In the genomic region with DNA sequence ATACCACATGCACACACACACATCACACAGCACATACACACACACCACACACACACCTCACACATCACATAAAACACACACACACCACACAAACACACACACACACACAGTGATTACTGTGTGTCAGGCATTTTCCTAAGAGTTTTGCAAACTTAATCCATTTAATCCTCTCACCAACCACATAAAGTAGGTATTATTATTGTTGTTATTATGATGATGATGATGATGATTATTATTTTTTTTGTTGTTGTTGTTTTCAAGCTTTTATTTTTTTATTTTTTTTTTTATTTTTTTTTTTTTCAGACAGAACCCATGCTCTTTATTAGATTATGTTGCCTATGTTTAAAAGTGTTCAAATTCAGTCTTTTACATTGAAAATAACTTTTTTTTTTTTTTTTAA, we compare ENCODE assay signal across 20 cellular contexts. TPM values are rescaled to one million over a fixed set of nuclear protein-coding genes. Genes with fewer than 3 reads are reported as not detected.
DNase-seq lines count a peak whose midpoint lies in the region; ATAC-seq and TF ChIP-seq lines count a peak whose summit lies in the region.
"Had no signal": no experiment of that assay in that cellular context is flagged by ENCODE, and none has a peak within 500 bp of the region (broad histone marks: within the 10 kb centered on the region; RNA-seq: fewer than 3 reads in every experiment).

No MANE protein-coding gene starts in this region.

- CTCF ChIA-PET in SK-N-SH (lab: Yijun Ruan, JAX): interaction anchor here (3.8 kb wide), 1 partner anchor 30 kb away, joined by 17 read pairs; no protein-coding TSS in a partner anchor
- CTCF ChIA-PET in CD8-positive, alpha-beta T cell (lab: Charles Lee): no interaction called here

- TF ChIP-seq RAD21 in SK-N-SH (IDR thresholded peaks at IDR 0.05; ENCODE audit: low read length): no peak

- POLR2A ChIA-PET in SK-N-SH (lab: Yijun Ruan, JAX): no interaction called here
- POLR2A ChIA-PET in CD8-positive, alpha-beta T cell (lab: Charles Lee): no interaction called here

- H3K9me3 Mint-ChIP-seq in CD8-positive, alpha-beta T cell: no peaks in the 10 kb centered on the region
- peaks cover 4% of the 10 kb centered on the region in 2 donors for H3K9me3 Mint-ChIP-seq in activated naive CD4-positive, alpha-beta T cell treated with anti-CD3 and anti-CD28 coated beads, Interleukin-2, amount 50 U/mL, for 72 hours
- H3K9me3 Mint-ChIP-seq in naive B cell: no peaks in the 10 kb centered on the region
- H3K9me3 Mint-ChIP-seq: endodermal cell, type B pancreatic cell had no signal

- H3K36me3 ChIP-seq in SK-N-SH (replicated peaks in 1 of 2; ENCODE audit: control insufficient read depth in 1 of 2, insufficient read depth in 2 of 2, low read length in 1 of 2) (peaks cover 8 to 19% of the 10 kb centered on the region in 2 experiments), suprapubic skin (peaks cover 56% of the 10 kb centered on the region)
- H3K36me3 ChIP-seq in CD8-positive, alpha-beta T cell (ENCODE audit: insufficient read depth, low read length): peaks cover 56% of the 10 kb centered on the region

- H3K27ac ChIP-seq in SK-N-SH (ENCODE audit: low read depth in 2 of 2, low read length in 1 of 2) (peak overlapping the region in 1 of 2 experiments; percentile 0; a peak in 1 of 4 replicates), suprapubic skin (no peak overlapping the region)
- no peak overlapping the region for H3K27ac ChIP-seq in CD8-positive, alpha-beta T cell (ENCODE audit: low read depth, low read length)
- H3K27ac ChIP-seq: 22Rv1, C4-2B had no signal

- H3K27ac Mint-ChIP-seq in CD8-positive, alpha-beta T cell: peak overlapping the region; percentile 62
- H3K27ac Mint-ChIP-seq in activated naive CD4-positive, alpha-beta T cell treated with anti-CD3 and anti-CD28 coated beads, Interleukin-2, amount 50 U/mL, for 72 hours: peak overlapping the region; percentile 58 to 98
- peak overlapping the region; percentile 74 to 98 (median 94) for H3K27ac Mint-ChIP-seq in naive B cell
- H3K27ac Mint-ChIP-seq: endodermal cell, type B pancreatic cell had no signal

- no peaks in the 10 kb centered on the region for H3K27me3 ChIP-seq in SK-N-SH (ENCODE audit: insufficient read depth)
- H3K27me3 ChIP-seq in CD8-positive, alpha-beta T cell (ENCODE audit: insufficient read depth, low read length): no peaks in the 10 kb centered on the region
- H3K27me3 ChIP-seq in suprapubic skin: no peaks in the 10 kb centered on the region

- peak overlapping the region; percentile 27 for H3K4me3 Mint-ChIP-seq in CD8-positive, alpha-beta T cell
- peak overlapping the region in 4 of 8 donors; percentile 56 to 66 (median 61) for H3K4me3 Mint-ChIP-seq in naive B cell
- H3K4me3 Mint-ChIP-seq: endodermal cell, type B pancreatic cell had no signal

- no peak overlapping the region for H3K9ac ChIP-seq in SK-N-SH

- peak overlapping the region; percentile 50; the same call in 1 of the 2 replicates for H3K4me2 ChIP-seq in SK-N-SH

- peaks cover 39% of the 10 kb centered on the region for H3K4me1 Mint-ChIP-seq in CD8-positive, alpha-beta T cell (ENCODE audit: low read depth)
- H3K4me1 Mint-ChIP-seq in naive B cell: peaks cover 47 to 57% (median 51%) of the 10 kb centered on the region in 3 donors
- H3K4me1 Mint-ChIP-seq: endodermal cell had no signal

- H3K4me1 ChIP-seq in SK-N-SH (ENCODE audit: control insufficient read depth in 1 of 2, insufficient read depth in 2 of 2, low read depth in 1 of 2, low read length in 1 of 2) (peaks cover 56 to 63% of the 10 kb centered on the region in 2 experiments), suprapubic skin (peaks cover 31% of the 10 kb centered on the region)
- H3K4me1 ChIP-seq in CD8-positive, alpha-beta T cell (ENCODE audit: insufficient read depth, low read length): peaks cover 35% of the 10 kb centered on the region

- H3F3A ChIP-seq in SK-N-SH (replicated peaks; ENCODE audit: insufficient read depth): peaks cover 32% of the 10 kb centered on the region

- TF ChIP-seq POLR2A in suprapubic skin (IDR thresholded peaks at IDR 0.05): no peak

- peaks cover 21% of the 10 kb centered on the region for H3K79me2 ChIP-seq in SK-N-SH (ENCODE audit: insufficient read depth)

- H3K27me3 Mint-ChIP-seq in CD8-positive, alpha-beta T cell (ENCODE audit: low read depth): no peaks in the 10 kb centered on the region
- no peaks in the 10 kb centered on the region for H3K27me3 Mint-ChIP-seq in naive B cell
- H3K27me3 Mint-ChIP-seq: type B pancreatic cell had no signal

- intact Hi-C loops in CD8-positive, alpha-beta T cell (cut with DNase I, micrococcal nuclease): loop anchor here in 1 of 2 experiments (1.0 kb wide), 1 partner anchor 32 kb away; a partner anchor contains a TSS

- no peak overlapping the region for H3K4me3 ChIP-seq in SK-N-SH (ENCODE audit: low read depth in 2 of 2, low read length in 1 of 2)
- H3K4me3 ChIP-seq in CD8-positive, alpha-beta T cell (ENCODE audit: low read depth, low read length): no peak overlapping the region
- H3K4me3 ChIP-seq in suprapubic skin: no peak overlapping the region

- TF ChIP-seq EP300 in SK-N-SH (IDR thresholded peaks at IDR 0.05; ENCODE audit: borderline replicate concordance in 1 of 2, low read depth in 1 of 2, low read length in 1 of 2): no peak
- TF ChIP-seq EP300 in suprapubic skin (IDR thresholded peaks at IDR 0.05): no peak

- DNase-seq in SK-N-SH: no peak
- no peak for DNase-seq in CD8-positive, alpha-beta T cell
- no peak for DNase-seq in activated naive CD4-positive, alpha-beta T cell treated with anti-CD3 and anti-CD28 coated beads, Interleukin-2, amount 50 U/mL, for 72 hours (ENCODE audit: low spot score in 2 of 2)
- DNase-seq in naive B cell: no peak
- no peak for DNase-seq in NCI-H82 (lab: John Stamatoyannopoulos, UW)
- no peak for DNase-seq in suprapubic skin (ENCODE audit: low spot score in 2 of 2)
- DNase-seq in T-helper 9 cell: no peak
- DNase-seq: central memory CD4-positive, alpha-beta T cell; DND-41; endodermal cell; HCEC 1CT; NCI-H187 treated with DMSO at 0.1 percent for 48 hours; SHP77; small intestine; stimulated activated CD4-positive, alpha-beta T cell treated with anti-CD3 and anti-CD28 coated beads, Interleukin-4, amount 100 ng/mL, for 4 hours had no signal

- H3K36me3 Mint-ChIP-seq in CD8-positive, alpha-beta T cell: peaks cover 80% of the 10 kb centered on the region
- H3K36me3 Mint-ChIP-seq in activated naive CD4-positive, alpha-beta T cell treated with anti-CD3 and anti-CD28 coated beads, Interleukin-2, amount 50 U/mL, for 72 hours: peaks cover 16 to 20% of the 10 kb centered on the region in 2 donors
- H3K36me3 Mint-ChIP-seq in naive B cell: peaks cover 8 to 10% of the 10 kb centered on the region in 2 donors
- H3K36me3 Mint-ChIP-seq: type B pancreatic cell had no signal

- no peak overlapping the region for H2AFZ ChIP-seq in SK-N-SH (ENCODE audit: low read depth)

- ATAC-seq in SK-N-SH treated with all-trans-retinoic acid at 6 μM for 48 hours (no peak), naive B cell (ENCODE audit: low read depth in 2 of 2) (no peak)
- ATAC-seq in CD8-positive, alpha-beta T cell: no peak
- ATAC-seq in activated naive CD4-positive, alpha-beta T cell treated with anti-CD3 and anti-CD28 coated beads, Interleukin-2, amount 50 U/mL, for 72 hours: no peak
- ATAC-seq: left lobe of liver had no signal

- H3K9me3 ChIP-seq in SK-N-SH (no peaks in the 10 kb centered on the region), suprapubic skin (no peaks in the 10 kb centered on the region)
- H3K9me3 ChIP-seq in CD8-positive, alpha-beta T cell (ENCODE audit: low read length): no peaks in the 10 kb centered on the region

- H3K9me2 ChIP-seq in SK-N-SH: no peaks in the 10 kb centered on the region

- TF ChIP-seq CTCF in SK-N-SH (IDR thresholded peaks at IDR 0.05) (no peak), suprapubic skin (IDR thresholded peaks at IDR 0.05) (no peak)
- no peak for TF ChIP-seq CTCF in CD8-positive, alpha-beta T cell (IDR thresholded peaks at IDR 0.05)

- H4K20me1 ChIP-seq in SK-N-SH (ENCODE audit: insufficient read depth): peaks cover 6% of the 10 kb centered on the region; the same call in 1 of the 2 replicates

TF ChIP-seq in SK-N-SH, 30 proteins besides CTCF, POLR2A, EP300 and RAD21 (continues in another document):
- no peak for TF ChIP-seq MEF2A (IDR thresholded peaks at IDR 0.05; ENCODE audit: borderline replicate concordance, low read depth)
- no peak for TF ChIP-seq MXI1 (IDR thresholded peaks at IDR 0.05; ENCODE audit: low read depth, low read length)
- TF ChIP-seq SMC3 (IDR thresholded peaks at IDR 0.05; ENCODE audit: low read depth, low read length): no peak
- TF ChIP-seq, protein P1, sequence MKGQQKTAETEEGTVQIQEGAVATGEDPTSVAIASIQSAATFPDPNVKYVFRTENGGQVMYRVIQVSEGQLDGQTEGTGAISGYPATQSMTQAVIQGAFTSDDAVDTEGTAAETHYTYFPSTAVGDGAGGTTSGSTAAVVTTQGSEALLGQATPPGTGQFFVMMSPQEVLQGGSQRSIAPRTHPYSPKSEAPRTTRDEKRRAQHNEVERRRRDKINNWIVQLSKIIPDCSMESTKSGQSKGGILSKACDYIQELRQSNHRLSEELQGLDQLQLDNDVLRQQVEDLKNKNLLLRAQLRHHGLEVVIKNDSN (IDR thresholded peaks at IDR 0.05; ENCODE audit: borderline replicate concordance, low read depth): no peak
- TF ChIP-seq CHD2 (IDR thresholded peaks at IDR 0.05; ENCODE audit: low read length, partially characterized antibody): no peak

TF ChIP-seq in SK-N-SH treated with all-trans-retinoic acid at 6 μM for 48 hours, 23 proteins besides CTCF, POLR2A, EP300 and RAD21 (continues in another document):
- no peak for TF ChIP-seq ZFP3 (CRISPR knock-in tag; IDR thresholded peaks at IDR 0.05)

RNA-seq across cellular contexts. Expression of a gene that starts 31.5 kb away (rescaled TPM):
- polyA plus RNA-seq in SK-N-SH (2012; rRNA removed): 25.7 and 26.5 TPM in 2 replicates
- polyA plus RNA-seq in SK-N-SH (2012; cell fraction: cytosol; rRNA removed): 10.2 and 17.2 TPM in 2 replicates
- polyA plus RNA-seq in SK-N-SH (2012; cell fraction: nucleus; rRNA removed): 27.7 and 28.0 TPM in 2 replicates
- total RNA-seq in CD8-positive, alpha-beta T cell: 100 to 1,000 TPM; 126 to 133 TPM
- 10 to 100 TPM; 73.4 to 80.8 TPM for total RNA-seq in activated naive CD4-positive, alpha-beta T cell treated with anti-CD3 and anti-CD28 coated beads, Interleukin-2, amount 50 U/mL, for 72 hours
- polyA plus RNA-seq in naive B cell (ENCODE audit: low read depth in 6 of 6): 10 to 100 TPM in 5 of 6 donors, 1 to 10 TPM in 1; 7.1 to 47.1 (median 27.1) TPM
- total RNA-seq in suprapubic skin: 10 to 100 TPM; 31.4 to 62.1 (median 56.6) TPM
